14 cellular contexts compared by ENCODE assay signal in genomic region chr7:137798073-137798763, GRCh38. TPM values are rescaled to one million over a fixed set of nuclear protein-coding genes. Genes with fewer than 3 reads are reported as not detected.
DNase-seq lines count a peak whose midpoint lies in the region; ATAC-seq and TF ChIP-seq lines count a peak whose summit lies in the region.
"Had no signal": no experiment of that assay in that cellular context is flagged by ENCODE, and none has a peak within 500 bp of the region (broad histone marks: within the 10 kb centered on the region; RNA-seq: fewer than 3 reads in every experiment).

No MANE protein-coding gene starts in this region.

- no peak overlapping the region for H3K27ac Mint-ChIP-seq in mesothelial cell of epicardium
- H3K27ac Mint-ChIP-seq: dendritic cell treated with granulocyte-macrophage colony-stimulating factor and Interleukin-4, amounts not matched to agents 40 ng/mL and 50 ng/mL, for 4 days had no signal

- H3K27me3 ChIP-seq in GM06990 (replicated peaks; ENCODE audit: control insufficient read depth, insufficient read depth, low read length): no peaks in the 10 kb centered on the region
- H3K27me3 ChIP-seq: right lobe of liver had no signal

- no peak overlapping the region for H3K4me3 Mint-ChIP-seq in mesothelial cell of epicardium
- H3K4me3 Mint-ChIP-seq: dendritic cell treated with granulocyte-macrophage colony-stimulating factor and Interleukin-4, amounts not matched to agents 40 ng/mL and 50 ng/mL, for 4 days had no signal

- H3K4me1 Mint-ChIP-seq in mesothelial cell of epicardium: no peaks in the 10 kb centered on the region

- no peak overlapping the region for H3K4me3 ChIP-seq in GM06990 (replicated peaks; ENCODE audit: low read depth, low read length)
- H3K4me3 ChIP-seq: right lobe of liver, thoracic aorta had no signal

- TF ChIP-seq CTCF in GM06990 (IDR thresholded peaks at IDR 0.05; ENCODE audit: insufficient read depth, low read length, poor library complexity, severe bottlenecking) (no peak), mesothelial cell of epicardium (IDR thresholded peaks at IDR 0.05; ENCODE audit: unreplicated experiment) (no peak)

- ATAC-seq in GM19043 (IDR thresholded peaks at IDR 0.05; ENCODE audit: low read depth, unreplicated experiment) (peak; percentile 83), GM21723 (IDR thresholded peaks at IDR 0.05; ENCODE audit: unreplicated experiment) (peak; percentile 98), HG03097 (IDR thresholded peaks at IDR 0.05; ENCODE audit: low FRiP score, unreplicated experiment) (peak; percentile 88)
- ATAC-seq: right lobe of liver, Right ventricle myocardium inferior had no signal

- H3K36me3 ChIP-seq in GM06990 (ENCODE audit: control insufficient read depth, insufficient read depth, low read length): no peaks in the 10 kb centered on the region
- H3K36me3 ChIP-seq: right lobe of liver, thoracic aorta had no signal

- H3K36me3 Mint-ChIP-seq in mesothelial cell of epicardium: peaks cover 3% of the 10 kb centered on the region

- peaks cover 15% of the 10 kb centered on the region for H3K9me3 Mint-ChIP-seq in mesothelial cell of epicardium
- H3K9me3 Mint-ChIP-seq: dendritic cell treated with granulocyte-macrophage colony-stimulating factor and Interleukin-4, amounts not matched to agents 40 ng/mL and 50 ng/mL, for 4 days had no signal

- H3K27ac ChIP-seq in substantia nigra (ENCODE audit: low read depth, low read length, poor library complexity, severe bottlenecking): no peak overlapping the region
- H3K27ac ChIP-seq: 22Rv1, right lobe of liver, thoracic aorta, VCaP had no signal

- no peaks in the 10 kb centered on the region for H3K27me3 Mint-ChIP-seq in mesothelial cell of epicardium (ENCODE audit: low read depth)

- DNase-seq in GM06990 (ENCODE audit: extremely low read depth, insufficient read length): peak; percentile 37
- DNase-seq in mesothelial cell of epicardium (ENCODE audit: low spot score in 2 of 2, unreplicated experiment in 2 of 2): no peak
- no peak for DNase-seq in C1 segment of cervical spinal cord (lab: John Stamatoyannopoulos, UW)
- no peak for DNase-seq in substantia nigra (lab: John Stamatoyannopoulos, UW)
- no peak for DNase-seq in germinal center (ENCODE audit: low spot score)
- DNase-seq: right lobe of liver had no signal

RNA-seq across cellular contexts. Expression of gene DGKI, which starts 48.6 kb away (rescaled TPM):
- total RNA-seq in mesothelial cell of epicardium: 1.7 to 2.2 TPM (median 2.0 TPM) in 3 replicates
